In the genomic region with DNA sequence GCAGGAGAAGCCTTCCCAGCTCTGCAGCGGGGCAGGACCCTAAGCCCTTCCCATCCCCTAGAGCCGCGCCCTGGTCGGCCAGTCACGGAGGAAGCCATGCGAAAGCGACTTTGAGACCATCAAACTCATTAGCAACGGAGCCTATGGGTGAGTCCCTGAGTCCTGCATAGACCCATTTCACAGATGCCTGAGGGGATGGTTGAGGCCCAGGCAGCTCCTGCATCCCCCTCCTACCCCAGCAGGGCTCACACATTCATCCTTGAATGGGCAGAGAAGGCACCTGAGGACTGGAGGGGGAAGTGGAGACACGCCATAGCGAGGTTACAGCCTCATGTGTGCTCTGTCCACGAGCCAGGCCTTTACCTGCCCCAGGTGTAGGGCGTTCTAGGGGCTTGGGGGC, we compare ENCODE assay signal across 26 cellular contexts. TPM values are rescaled to one million over a fixed set of nuclear protein-coding genes. Genes with fewer than 3 reads are reported as not detected.
"Had no signal": no experiment of that assay in that cellular context is flagged by ENCODE, and none has a peak within 500 bp of the region (broad histone marks: within the 10 kb centered on the region; RNA-seq: fewer than 3 reads in every experiment).

No MANE protein-coding gene starts in this region.

- H3K4me2 ChIP-seq: hepatocyte had no signal

- H3K27ac ChIP-seq: adrenal gland, ascending aorta, brain microvascular endothelial cell, esophagus muscularis mucosa, hepatocyte, pancreas, psoas muscle, right atrium auricular region, tibial nerve had no signal

- H3K27me3 Mint-ChIP-seq: activated CD4-positive, alpha-beta memory T cell treated with anti-CD3 and anti-CD28 coated beads, Interleukin-2, amount 10 ng/mL, durations not matched to agents 7 days and 5 days; activated naive CD8-positive, alpha-beta T cell; activated T-cell treated with anti-CD3 and anti-CD28 coated beads, Interleukin-2, amount 50 U/mL, for 24 hours; naive thymus-derived CD4-positive, alpha-beta T cell; stimulated activated naive CD8-positive, alpha-beta T cell treated with anti-CD3 and anti-CD28 coated beads, Interleukin-15, amount 100 ng/mL, for 72 hours had no signal

- H3K79me2 ChIP-seq: hepatocyte had no signal

- H3K4me3 Mint-ChIP-seq: activated CD4-positive, alpha-beta memory T cell treated with anti-CD3 and anti-CD28 coated beads, Interleukin-2, amount 10 ng/mL, durations not matched to agents 7 days and 5 days; activated naive CD8-positive, alpha-beta T cell; activated T-cell treated with anti-CD3 and anti-CD28 coated beads, Interleukin-2, amount 50 U/mL, for 24 hours; naive thymus-derived CD4-positive, alpha-beta T cell; stimulated activated naive CD8-positive, alpha-beta T cell treated with anti-CD3 and anti-CD28 coated beads, Interleukin-15, amount 100 ng/mL, for 72 hours had no signal

- ATAC-seq: left lung, pancreas, psoas muscle had no signal

- H3K27me3 ChIP-seq: adrenal gland, ascending aorta, brain microvascular endothelial cell, esophagus muscularis mucosa, hepatocyte, left lung, pancreas, right atrium auricular region, tibial nerve had no signal

- FAIRE-seq: colon, frontal cortex, pancreas, urothelium cell line had no signal

- H3K36me3 Mint-ChIP-seq: activated naive CD8-positive, alpha-beta T cell had no signal

- H2AFZ ChIP-seq: hepatocyte had no signal

- H3K4me1 ChIP-seq: adrenal gland, ascending aorta, pancreas, psoas muscle, right atrium auricular region, tibial nerve had no signal

- DNase-seq: activated CD4-positive, alpha-beta T cell treated with anti-CD3 and anti-CD28 coated beads for 4 hours; activated CD4-positive, CD25-positive, alpha-beta regulatory T cell; activated naive CD4-positive, alpha-beta T cell; activated T-cell treated with anti-CD3 and anti-CD28 coated beads, Interleukin-2, amount 50 U/mL, for 24 hours; adrenal gland; brain microvascular endothelial cell; glutamatergic neuron; kidney glomerular epithelial cell; left lung; naive thymus-derived CD4-positive, alpha-beta T cell; psoas muscle; stimulated activated CD4-positive, alpha-beta T cell treated with anti-CD3 and anti-CD28 coated beads, Interleukin-4, amount 100 ng/mL, for 24 hours; stimulated activated naive CD8-positive, alpha-beta T cell treated with anti-CD3 and anti-CD28 coated beads, Interleukin-15, amount 100 ng/mL, for 72 hours had no signal

- H3K9me3 ChIP-seq: adrenal gland, ascending aorta, esophagus muscularis mucosa, left lung, pancreas, psoas muscle, right atrium auricular region, tibial nerve had no signal

- H3K9me3 Mint-ChIP-seq: activated CD4-positive, alpha-beta memory T cell treated with anti-CD3 and anti-CD28 coated beads, Interleukin-2, amount 10 ng/mL, durations not matched to agents 7 days and 5 days; activated T-cell treated with anti-CD3 and anti-CD28 coated beads, Interleukin-2, amount 50 U/mL, for 24 hours; activated T-helper 2 cell treated with anti-CD3 and anti-CD28 coated beads, Interferon-gamma antibody, Interleukin-2, Interleukin-4, amounts not matched to agents 10 μg/mL and 5 μg/mL and 100 μg/mL, durations not matched to agents 14 hours and 24 hours and 36 hours; naive thymus-derived CD4-positive, alpha-beta T cell; stimulated activated naive CD8-positive, alpha-beta T cell treated with anti-CD3 and anti-CD28 coated beads, Interleukin-15, amount 100 ng/mL, for 72 hours had no signal

- H3K4me3 ChIP-seq: adrenal gland, ascending aorta, esophagus muscularis mucosa, hepatocyte, left lung, lung, pancreas, psoas muscle, right atrium auricular region, tibial nerve had no signal

- H3K27ac Mint-ChIP-seq: activated naive CD8-positive, alpha-beta T cell; stimulated activated naive CD8-positive, alpha-beta T cell treated with anti-CD3 and anti-CD28 coated beads, Interleukin-15, amount 100 ng/mL, for 72 hours had no signal

RNA-seq across cellular contexts. Expression of gene IL12RB1, which starts 42.1 kb away (rescaled TPM):
- total RNA-seq: hepatocyte had no signal
- polyA plus RNA-seq: hepatocyte had no signal
